ENCODE assay signal across 33 cellular contexts in genomic region chr4:137890802-137891201, GRCh38.
"Had no signal": no experiment of that assay in that cellular context is flagged by ENCODE, and none has a peak within 500 bp of the region (broad histone marks: within the 10 kb centered on the region; RNA-seq: fewer than 3 reads in every experiment).

No MANE protein-coding gene starts in this region.

- FAIRE-seq: astrocyte, bronchial epithelial cell had no signal

- H3K4me3 ChIP-seq: adrenal gland, ascending aorta, body of pancreas, breast epithelium, cardiac muscle cell had no signal

- H3K27ac ChIP-seq: adrenal gland, ascending aorta, body of pancreas, brain microvascular endothelial cell, breast epithelium, cardiac muscle cell had no signal

- H3K4me1 ChIP-seq: adrenal gland, ascending aorta, body of pancreas, breast epithelium had no signal

- H3K36me3 ChIP-seq: adrenal gland, ascending aorta, brain microvascular endothelial cell, breast epithelium, cardiac muscle cell had no signal

- DNase-seq: activated effector memory CD4-positive, alpha-beta T cell treated with anti-CD3 and anti-CD28 coated beads, Interleukin-2, amount 50 U/mL, for 16 hours; activated effector memory CD4-positive, alpha-beta T cell treated with Interleukin-2 at 50 U/mL for 16 hours; activated gamma-delta T cell; activated gamma-delta T cell treated with Interleukin-2 at 50 U/mL for 16 hours; activated naive CD4-positive, alpha-beta T cell; activated naive CD4-positive, alpha-beta T cell treated with anti-CD3 and anti-CD28 coated beads for 36 hours; activated naive CD4-positive, alpha-beta T cell treated with anti-CD3 and anti-CD28 coated beads, Interleukin-2, amount 10 ng/mL, durations not matched to agents 7 days and 5 days; activated naive CD4-positive, alpha-beta T cell treated with anti-CD3 and anti-CD28 coated beads, Interleukin-2, amount 50 U/mL, for 16 hours; activated naive CD4-positive, alpha-beta T cell treated with Interleukin-2 at 50 U/mL for 16 hours; activated naive CD8-positive, alpha-beta T cell treated with anti-CD3 and anti-CD28 coated beads for 36 hours; activated naive CD8-positive, alpha-beta T cell treated with anti-CD3 and anti-CD28 coated beads, Interleukin-2, amount 10 ng/mL, durations not matched to agents 7 days and 5 days; activated naive CD8-positive, alpha-beta T cell treated with anti-CD3 and anti-CD28 coated beads, Interleukin-2, amount 50 U/mL, for 24 hours; activated T-cell treated with anti-CD3 and anti-CD28 coated beads, Interleukin-2, amount 50 U/mL, for 24 hours; activated T-cell treated with anti-CD3 and anti-CD28 coated beads, Interleukin-2, amount 50 U/mL, for 4 hours; activated T-cell treated with anti-CD3 and anti-CD28 coated beads, Interleukin-2, amount 50 U/mL, for 48 hours; activated T-cell treated with anti-CD3 and anti-CD28 coated beads, Interleukin-2, amount 50 U/mL, for 72 hours; adrenal gland; amniotic stem cell; amygdala; anterior cingulate cortex; aorta; body of pancreas; brain microvascular endothelial cell; caudate nucleus; central memory CD4-positive, alpha-beta T cell; cerebellar nuclear complex had no signal

- H3K9me3 ChIP-seq: ascending aorta, body of pancreas, breast epithelium had no signal

- ATAC-seq: activated naive CD4-positive, alpha-beta T cell treated with anti-CD3 and anti-CD28 coated beads, Interleukin-2, amount 50 U/mL, for 72 hours; activated naive CD8-positive, alpha-beta T cell treated with anti-CD3 and anti-CD28 coated beads, Interleukin-2, amount 50 U/mL, for 24 hours; activated T-cell treated with anti-CD3 and anti-CD28 coated beads, Interleukin-2, amount 50 U/mL, for 4 hours; activated T-cell treated with anti-CD3 and anti-CD28 coated beads, Interleukin-2, amount 50 U/mL, for 72 hours; activated T-helper 17 cell treated with anti-CD3 and anti-CD28 coated beads, Interleukin-2, amount 50 U/mL, for 72 hours; body of pancreas had no signal
